In genomic region chr4:187491959-187492358, GRCh38 we compare ENCODE assay signal across 27 cellular contexts.
"Had no signal": no experiment of that assay in that cellular context is flagged by ENCODE, and none has a peak within 500 bp of the region (broad histone marks: within the 10 kb centered on the region; RNA-seq: fewer than 3 reads in every experiment).

No MANE protein-coding gene starts in this region.

- H3K4me1 ChIP-seq: left ventricle myocardium inferior had no signal

- H3K36me3 ChIP-seq: left ventricle myocardium inferior, neutrophil, thoracic aorta had no signal

- DNase-seq: activated CD4-positive, alpha-beta T cell treated with anti-CD3 and anti-CD28 coated beads for 1 hour; activated CD4-positive, alpha-beta T cell treated with anti-CD3 and anti-CD28 coated beads, Interleukin-2, amount 50 U/mL, for 1 hour; activated CD8-positive, alpha-beta memory T cell treated with anti-CD3 and anti-CD28 coated beads, Interleukin-2, amount 10 ng/mL, durations not matched to agents 7 days and 5 days; activated CD8-positive, alpha-beta T cell treated with anti-CD3 and anti-CD28 coated beads for 36 hours; activated naive CD4-positive, alpha-beta T cell; activated T-cell treated with anti-CD3 and anti-CD28 coated beads, Interleukin-2, amount 50 U/mL, for 72 hours; dermis blood vessel endothelial cell; effector CD4-positive, alpha-beta T cell; glutamatergic neuron; left ventricle myocardium inferior; stimulated activated CD4-positive, alpha-beta T cell treated with anti-CD3 and anti-CD28 coated beads, Interleukin-12 subunit alpha, Interleukin-12 subunit beta, amount 100 ng/mL, for 4 hours; stimulated activated CD4-positive, alpha-beta T cell treated with anti-CD3 and anti-CD28 coated beads, Interleukin-4, amount 100 ng/mL, for 1 hour; stimulated activated naive CD8-positive, alpha-beta T cell treated with anti-CD3 and anti-CD28 coated beads, Interleukin-15, Interleukin-2, amounts not matched to agents 100 U/mL and 50 U/mL, for 24 hours; T-helper 2 cell; trophoblast cell had no signal

- H3K9me3 ChIP-seq: neutrophil, thoracic aorta had no signal

- H3K4me1 Mint-ChIP-seq: activated CD8-positive, alpha-beta memory T cell treated with anti-CD3 and anti-CD28 coated beads, Interleukin-2, amount 10 ng/mL, durations not matched to agents 7 days and 5 days; nephron; WTC11 had no signal

- H3K27ac Mint-ChIP-seq: activated CD8-positive, alpha-beta memory T cell treated with anti-CD3 and anti-CD28 coated beads, Interleukin-2, amount 10 ng/mL, durations not matched to agents 7 days and 5 days; activated CD8-positive, alpha-beta T cell treated with anti-CD3 and anti-CD28 coated beads for 36 hours; activated naive CD4-positive, alpha-beta T cell treated with anti-CD3 and anti-CD28 coated beads, Interleukin-2, amount 50 U/mL, for 72 hours; activated T-cell treated with anti-CD3 and anti-CD28 coated beads, Interleukin-2, amount 50 U/mL, for 72 hours; nephron; WTC11 had no signal

- FAIRE-seq: colon, endometrium, frontal cortex, islet of Langerhans, urothelium cell line had no signal

- H3K27ac ChIP-seq: left ventricle myocardium inferior, neutrophil, skin epidermis, thoracic aorta had no signal

- H3K4me3 Mint-ChIP-seq: activated CD8-positive, alpha-beta memory T cell treated with anti-CD3 and anti-CD28 coated beads, Interleukin-2, amount 10 ng/mL, durations not matched to agents 7 days and 5 days; activated CD8-positive, alpha-beta T cell treated with anti-CD3 and anti-CD28 coated beads for 36 hours; activated T-cell treated with anti-CD3 and anti-CD28 coated beads, Interleukin-2, amount 50 U/mL, for 72 hours; nephron; WTC11 had no signal

- H3K27me3 Mint-ChIP-seq: activated CD8-positive, alpha-beta memory T cell treated with anti-CD3 and anti-CD28 coated beads, Interleukin-2, amount 10 ng/mL, durations not matched to agents 7 days and 5 days; activated CD8-positive, alpha-beta T cell treated with anti-CD3 and anti-CD28 coated beads for 36 hours had no signal

- H3K27me3 ChIP-seq: neutrophil had no signal

- ATAC-seq: activated CD8-positive, alpha-beta memory T cell treated with anti-CD3 and anti-CD28 coated beads, Interleukin-2, amount 10 ng/mL, durations not matched to agents 7 days and 5 days; activated CD8-positive, alpha-beta T cell treated with anti-CD3 and anti-CD28 coated beads for 36 hours; activated naive CD4-positive, alpha-beta T cell treated with anti-CD3 and anti-CD28 coated beads, Interleukin-2, amount 50 U/mL, for 72 hours; activated T-cell treated with anti-CD3 and anti-CD28 coated beads, Interleukin-2, amount 50 U/mL, for 72 hours; sciatic nerve; stimulated activated naive CD8-positive, alpha-beta T cell treated with anti-CD3 and anti-CD28 coated beads, Interleukin-15, Interleukin-2, amounts not matched to agents 100 U/mL and 50 U/mL, for 24 hours; WTC11 had no signal

- H3K4me3 ChIP-seq: left ventricle myocardium inferior, skin epidermis, thoracic aorta had no signal
